ENCODE assay signal across 8 cellular contexts in genomic region chr2:237998530-237998929, GRCh38. TPM values are rescaled to one million over a fixed set of nuclear protein-coding genes. Genes with fewer than 3 reads are reported as not detected.
A peak's percentile ranks its signal among the peaks of the same experiment; 100 is the strongest.
DNase-seq lines count a peak whose midpoint lies in the region; ATAC-seq, FAIRE-seq and TF ChIP-seq lines count a peak whose summit lies in the region.

No MANE protein-coding gene starts in this region.

- DNase-seq in GM06990 (ENCODE audit: extremely low read depth, insufficient read length), result peak; percentile 70
- DNase-seq in central memory CD4-positive, alpha-beta T cell, result peak; percentile 20
- DNase-seq in HTR-8/SVneo (ENCODE audit: insufficient read length, low spot score), result no peak
- no peak for DNase-seq in posterior vena cava (ENCODE audit: low spot score)
- no peak for DNase-seq in foreskin melanocyte
- DNase-seq in hepatic stellate cell (ENCODE audit: low spot score), result no peak

- H3K27me3 ChIP-seq in GM06990 (replicated peaks; ENCODE audit: control insufficient read depth, insufficient read depth, low read length), result no peaks in the 10 kb centered on the region

- intact Hi-C loops in posterior vena cava (cut with DNase I), result loop anchor here in 1 of 2 donors (5.0 kb wide), 1 partner anchor 1111 kb away; no protein-coding TSS in a partner anchor

- no peaks in the 10 kb centered on the region for H3K36me3 ChIP-seq in GM06990 (ENCODE audit: control insufficient read depth, insufficient read depth, low read length)

- ATAC-seq in GM21423 (IDR thresholded peaks at IDR 0.05; ENCODE audit: unreplicated experiment) (peak; percentile 85), HG03558 (IDR thresholded peaks at IDR 0.05; ENCODE audit: extremely low read depth, unreplicated experiment) (peak; percentile 78)

- TF ChIP-seq CTCF in GM06990 (IDR thresholded peaks at IDR 0.05; ENCODE audit: insufficient read depth, low read length, poor library complexity, severe bottlenecking), result no peak

- peak overlapping the region; percentile 33 for H3K4me3 ChIP-seq in GM06990 (replicated peaks; ENCODE audit: low read depth, low read length)

- no peak for FAIRE-seq in HTR-8/SVneo (lab: Jason Lieb, UNC)

RNA-seq across cellular contexts. Expression of gene UBE2F, which starts 31.7 kb away (rescaled TPM):
- total RNA-seq in posterior vena cava, result 10 to 100 TPM; 49.5 to 49.9 TPM

Comparison
In these comparisons a context has a peak if more than half of its experiments do, and no peak if none do; other contexts are left out.
1. DNase-seq: peak in GM06990 (single experiment) and central memory CD4-positive, alpha-beta T cell (single experiment); none in HTR-8/SVneo (single experiment), posterior vena cava (single experiment), foreskin melanocyte (single experiment) and hepatic stellate cell (single experiment).